9 cellular contexts compared by ENCODE assay signal in the genomic region with DNA sequence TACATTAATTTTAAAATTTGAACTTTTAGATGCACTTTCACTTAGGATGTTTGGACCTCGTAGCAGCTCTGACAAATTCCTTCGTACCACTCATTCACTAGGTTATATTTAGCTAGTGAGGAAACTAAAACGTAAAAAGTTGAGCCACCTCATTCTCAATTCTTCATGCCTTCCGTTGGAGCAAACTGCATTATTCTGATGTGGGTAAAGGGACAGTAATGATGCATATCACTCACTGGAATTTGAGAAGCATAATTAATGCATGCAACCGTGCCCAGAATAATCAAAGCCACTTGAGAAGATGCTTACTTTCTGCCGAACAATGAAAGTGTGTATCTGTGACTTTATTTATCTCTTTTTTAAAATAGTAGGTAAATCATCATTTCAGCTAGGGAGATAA.
A peak's percentile ranks its signal among the peaks of the same experiment; 100 is the strongest.
DNase-seq lines count a peak whose midpoint lies in the region; ATAC-seq and TF ChIP-seq lines count a peak whose summit lies in the region.
"Had no signal": no experiment of that assay in that cellular context is flagged by ENCODE, and none has a peak within 500 bp of the region (broad histone marks: within the 10 kb centered on the region; RNA-seq: fewer than 3 reads in every experiment).

No MANE protein-coding gene starts in this region.

- H3K9me3 ChIP-seq in neuron (ENCODE audit: low read length) = no peaks in the 10 kb centered on the region

- ATAC-seq in GM18868 (IDR thresholded peaks at IDR 0.05; ENCODE audit: unreplicated experiment) = no peak

- H3K4me3 ChIP-seq in coronary artery (peak overlapping the region; percentile 95), neuron (ENCODE audit: low read length) (peak overlapping the region; percentile 81)

- H3K36me3 ChIP-seq in neuron (ENCODE audit: insufficient read depth, low read length) = peaks cover 24% of the 10 kb centered on the region

- DNase-seq in EH (ENCODE audit: low read depth) = peak; percentile 71
- peak; percentile 9 for DNase-seq in NCI-H69 (lab: John Stamatoyannopoulos, UW)
- DNase-seq in coronary artery (ENCODE audit: low spot score) = no peak
- DNase-seq in anterior cingulate cortex (lab: John Stamatoyannopoulos, UW) = no peak
- DNase-seq in GM13976 (ENCODE audit: low spot score) = no peak
- no peak for DNase-seq in NAMALWA (ENCODE audit: low spot score)
- DNase-seq: stimulated activated CD8-positive, alpha-beta memory T cell treated with anti-CD3 and anti-CD28 coated beads, Interleukin-4, amount 100 ng/mL, for 48 hours had no signal

- no peak for TF ChIP-seq CTCF in coronary artery (IDR thresholded peaks at IDR 0.05)
- no peak for TF ChIP-seq CTCF in GM13976 (IDR thresholded peaks at IDR 0.05; ENCODE audit: borderline replicate concordance, control extremely low read depth, extremely low read depth, insufficient read depth, missing control alignments)

- H3K27ac ChIP-seq in coronary artery = no peak overlapping the region

- no peak overlapping the region for H2AFZ ChIP-seq in neuron (ENCODE audit: low read depth, low read length)

- H3K4me1 ChIP-seq in neuron (ENCODE audit: insufficient read depth, low read length) = peaks cover 31% of the 10 kb centered on the region

- H3K27me3 ChIP-seq in neuron (ENCODE audit: insufficient read depth, low read length) = no peaks in the 10 kb centered on the region

- in situ Hi-C loops in GM13976 (cut with MboI; ENCODE audit: low sequenced_read_pairs, unreplicated experiment) = no loop called here

Comparison
In these comparisons a context has a peak if more than half of its experiments do, and no peak if none do; other contexts are left out.
1. DNase-seq: peak in EH (single experiment) and NCI-H69 (single experiment); none in coronary artery (single experiment), anterior cingulate cortex (0 of 58), GM13976 (single experiment) and NAMALWA (single experiment).